In the genomic region with DNA sequence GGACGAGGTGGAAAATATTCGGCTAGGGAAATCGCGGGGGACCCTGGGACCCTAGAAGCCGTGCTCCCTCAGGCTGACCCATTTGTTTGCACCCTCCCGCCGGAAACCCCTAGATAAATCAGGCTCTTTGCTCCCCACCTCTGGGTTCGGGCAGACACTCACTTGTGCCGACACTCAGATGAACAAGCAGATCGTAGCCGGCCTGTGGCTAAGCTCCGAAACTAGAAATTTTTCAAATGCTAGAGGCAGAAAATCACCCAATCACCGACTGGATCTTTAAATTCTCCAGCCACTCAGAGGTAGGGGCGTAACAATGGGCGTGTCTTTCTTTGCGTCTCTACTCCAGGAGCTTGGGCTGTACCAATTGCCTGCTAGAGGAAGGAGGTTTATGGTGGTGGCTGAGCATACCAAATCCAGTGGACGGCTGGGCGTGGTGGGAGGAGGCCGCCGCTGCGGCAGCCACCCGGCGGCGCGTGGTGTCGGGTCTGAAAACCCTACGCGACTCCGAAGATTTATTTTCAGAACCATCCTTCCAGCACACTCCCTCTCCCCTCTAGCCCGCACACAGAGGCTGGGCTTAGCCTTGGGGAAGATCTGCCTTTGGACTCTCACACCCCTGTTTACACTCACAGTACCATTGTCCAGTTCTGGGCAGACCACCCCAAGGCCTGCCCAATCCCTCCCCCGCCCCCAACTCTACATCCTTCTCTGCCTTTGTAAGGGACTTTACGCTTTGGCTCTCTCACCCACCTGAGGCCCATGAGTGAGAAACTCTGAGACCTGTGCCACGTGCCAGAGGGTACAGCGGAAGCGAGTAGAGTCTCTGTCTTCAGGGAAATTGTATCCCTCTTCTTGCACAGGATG, we compare ENCODE assay signal across 8 cellular contexts. TPM values are rescaled to one million over a fixed set of nuclear protein-coding genes. Genes with fewer than 3 reads are reported as not detected.
DNase-seq lines count a peak whose midpoint lies in the region; ATAC-seq and TF ChIP-seq lines count a peak whose summit lies in the region.

A gene with protein sequence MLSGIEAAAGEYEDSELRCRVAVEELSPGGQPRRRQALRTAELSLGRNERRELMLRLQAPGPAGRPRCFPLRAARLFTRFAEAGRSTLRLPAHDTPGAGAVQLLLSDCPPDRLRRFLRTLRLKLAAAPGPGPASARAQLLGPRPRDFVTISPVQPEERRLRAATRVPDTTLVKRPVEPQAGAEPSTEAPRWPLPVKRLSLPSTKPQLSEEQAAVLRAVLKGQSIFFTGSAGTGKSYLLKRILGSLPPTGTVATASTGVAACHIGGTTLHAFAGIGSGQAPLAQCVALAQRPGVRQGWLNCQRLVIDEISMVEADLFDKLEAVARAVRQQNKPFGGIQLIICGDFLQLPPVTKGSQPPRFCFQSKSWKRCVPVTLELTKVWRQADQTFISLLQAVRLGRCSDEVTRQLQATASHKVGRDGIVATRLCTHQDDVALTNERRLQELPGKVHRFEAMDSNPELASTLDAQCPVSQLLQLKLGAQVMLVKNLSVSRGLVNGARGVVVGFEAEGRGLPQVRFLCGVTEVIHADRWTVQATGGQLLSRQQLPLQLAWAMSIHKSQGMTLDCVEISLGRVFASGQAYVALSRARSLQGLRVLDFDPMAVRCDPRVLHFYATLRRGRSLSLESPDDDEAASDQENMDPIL (minus strand): TSS at position 217 of the 864 bp plus-strand sequence. CDS start 1,312 bp downstream, outside the sequence.

- H3K4me2 ChIP-seq in hepatocyte: peak within 1 kb of the TSS; percentile 83

- ATAC-seq in GM18519 (IDR thresholded peaks at IDR 0.05; ENCODE audit: low FRiP score, unreplicated experiment): peak; percentile 77
- peak; percentile 81 for ATAC-seq in HG03045 (IDR thresholded peaks at IDR 0.05; ENCODE audit: unreplicated experiment)

- H3K27ac ChIP-seq in 22Rv1: peak within 1 kb of the TSS; percentile 65
- H3K27ac ChIP-seq in hepatocyte: peak within 1 kb of the TSS; percentile 75

- peaks cover 11% of the 10 kb centered on the region for H3K4me1 ChIP-seq in hepatocyte (ENCODE audit: insufficient read depth)

- whole genome bisulfite sequencing in hepatocyte (ENCODE audit: low lambda C conversion rate, missing lambda C conversion rate): 4% methylated on average over 35 of the region's 35 CpGs

- DNase-seq in NCI-H2081 treated with DMSO at 0.1 percent for 48 hours (lab: John Stamatoyannopoulos, UW): peak; percentile 94
- DNase-seq in T1000 (lab: John Stamatoyannopoulos, UW): peak; percentile 87
- DNase-seq in astrocyte of the hippocampus (ENCODE audit: low read depth, low spot score): peak; percentile 98
- peak; percentile 96 for DNase-seq in hepatocyte (ENCODE audit: low spot score)
- DNase-seq in retina: peak; percentile 98

- no peaks in the 10 kb centered on the region for H3K9me2 ChIP-seq in hepatocyte (replicated peaks; ENCODE audit: insufficient read depth)

- no peaks in the 10 kb centered on the region for H3K36me3 ChIP-seq in hepatocyte (replicated peaks; ENCODE audit: insufficient read depth, low read depth)

- TF ChIP-seq CTCF in 22Rv1 (IDR thresholded peaks at IDR 0.05): no peak
- no peak for TF ChIP-seq CTCF in hepatocyte (IDR thresholded peaks at IDR 0.05; ENCODE audit: poor library complexity)

- no peaks in the 10 kb centered on the region for H4K20me1 ChIP-seq in hepatocyte (ENCODE audit: insufficient read depth, poor library complexity, severe bottlenecking)

- peaks cover 11% of the 10 kb centered on the region for H3K27me3 ChIP-seq in hepatocyte

- H3K4me3 ChIP-seq in hepatocyte: peak within 1 kb of the TSS; percentile 30

- no peaks in the 10 kb centered on the region for H3K79me2 ChIP-seq in hepatocyte

- peak within 1 kb of the TSS; percentile 69 for H2AFZ ChIP-seq in hepatocyte

- no peaks in the 10 kb centered on the region for H3K9me3 ChIP-seq in hepatocyte (ENCODE audit: low read depth)

RNA-seq across cellular contexts. Expression of the gene that starts here (rescaled TPM):
- 0.76 and 1.5 TPM in 2 replicates for total RNA-seq in hepatocyte
- polyA plus RNA-seq in hepatocyte: 3.3 and 3.8 TPM in 2 replicates

Comparison
In these comparisons a context has a peak if more than half of its experiments do, and no peak if none do; other contexts are left out.
1. Peak in every context shown above with its lines: DNase-seq, ATAC-seq, H3K4me3 ChIP-seq and H3K27ac ChIP-seq.